In the genomic region with DNA sequence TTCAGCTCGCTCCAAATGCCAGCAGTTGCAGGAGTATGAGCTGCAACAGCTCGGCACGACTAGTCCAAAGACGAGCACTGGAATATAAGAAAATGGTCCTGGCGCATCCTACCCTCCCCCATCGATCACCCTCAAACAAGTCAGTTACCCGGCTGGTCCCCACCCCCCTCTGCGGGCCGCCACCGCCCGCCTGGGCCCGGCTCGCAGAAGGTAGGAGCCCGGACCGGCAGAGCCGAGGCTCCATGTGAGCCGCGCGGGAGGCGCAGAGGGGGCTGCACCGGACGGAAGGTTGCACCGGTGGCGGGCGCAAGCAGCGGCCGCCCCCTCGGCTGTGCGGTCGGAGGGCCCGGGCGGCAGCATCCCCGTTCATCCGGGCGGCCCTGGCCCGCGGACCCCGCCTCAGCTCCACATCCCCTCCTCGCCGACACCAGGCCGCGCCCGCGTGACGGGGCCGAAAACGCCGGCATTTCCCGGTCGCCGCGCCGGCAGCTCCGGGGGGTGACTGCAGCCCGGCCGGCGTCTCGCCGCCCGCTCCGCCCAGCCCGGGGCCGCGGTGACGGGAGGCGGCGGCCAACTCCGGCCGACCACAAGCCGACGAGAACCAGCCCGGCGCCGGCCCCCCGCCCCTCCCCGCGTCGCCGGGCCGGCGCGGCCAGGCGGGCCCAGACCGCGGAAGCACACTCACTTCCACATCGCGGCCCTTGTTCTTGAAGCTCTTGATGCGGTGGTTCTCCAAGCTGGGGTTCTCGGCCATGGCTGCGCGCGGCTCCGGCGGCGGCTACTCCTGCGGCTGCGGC, we compare ENCODE assay signal across 8 cellular contexts. TPM values are rescaled to one million over a fixed set of nuclear protein-coding genes. Genes with fewer than 3 reads are reported as not detected.
DNase-seq lines count a peak whose midpoint lies in the region; ATAC-seq and TF ChIP-seq lines count a peak whose summit lies in the region.

No MANE protein-coding gene starts in this region.

- POLR2A ChIA-PET in CD8-positive, alpha-beta memory T cell (lab: Charles Lee): interaction anchor here (0.8 to 1.4 kb wide), 6 partner anchors 144 to 1101 kb away, joined by 3 to 7 read pairs (median 4); a partner anchor contains a TSS

- WGBS in hepatocyte (ENCODE audit: low lambda C conversion rate, missing lambda C conversion rate): 1% methylated on average over 60 of the region's 97 CpGs

- H3K27me3 ChIP-seq in CD8-positive, alpha-beta memory T cell (ENCODE audit: insufficient read depth, low read length, poor library complexity, severe bottlenecking): no peaks in the 10 kb centered on the region
- no peaks in the 10 kb centered on the region for H3K27me3 ChIP-seq in hepatocyte

- H3K9me2 ChIP-seq in hepatocyte (replicated peaks; ENCODE audit: insufficient read depth): no peaks in the 10 kb centered on the region

- H4K20me1 ChIP-seq in hepatocyte (ENCODE audit: insufficient read depth, poor library complexity, severe bottlenecking): peaks cover 29% of the 10 kb centered on the region

- peaks cover 0 to 9% (median 1%) of the 10 kb centered on the region in 3 donors for H3K36me3 Mint-ChIP-seq in CD8-positive, alpha-beta memory T cell
- peaks cover 13% of the 10 kb centered on the region for H3K36me3 Mint-ChIP-seq in T-helper 1 cell treated with Interleukin-12 subunit alpha and Interleukin-12 subunit beta and Interleukin-4 antibody, amounts not matched to agents 30 μg/mL and 1 μg/mL, for 36 hours (ENCODE audit: low read depth)

- H3K27ac ChIP-seq in CD8-positive, alpha-beta memory T cell (ENCODE audit: low read depth, low read length): peak overlapping the region; percentile 75
- peak overlapping the region; percentile 94 for H3K27ac ChIP-seq in hepatocyte

- intact Hi-C loops in sciatic nerve (cut with DNase I): no loop called here

- no peaks in the 10 kb centered on the region for H3K27me3 Mint-ChIP-seq in CD8-positive, alpha-beta memory T cell
- H3K27me3 Mint-ChIP-seq in T-helper 1 cell treated with Interleukin-12 subunit alpha and Interleukin-12 subunit beta and Interleukin-4 antibody, amounts not matched to agents 30 μg/mL and 1 μg/mL, for 36 hours (ENCODE audit: low read depth): peaks cover under 1% of the 10 kb centered on the region

- peak overlapping the region; percentile 93 to 98 (median 97) for H3K27ac Mint-ChIP-seq in CD8-positive, alpha-beta memory T cell
- H3K27ac Mint-ChIP-seq in T-helper 1 cell treated with Interleukin-12 subunit alpha and Interleukin-12 subunit beta and Interleukin-4 antibody, amounts not matched to agents 30 μg/mL and 1 μg/mL, for 36 hours: peak overlapping the region; percentile 93

- peaks cover 47% of the 10 kb centered on the region for H3K79me2 ChIP-seq in hepatocyte

- ATAC-seq in GM19395 (IDR thresholded peaks at IDR 0.05; ENCODE audit: unreplicated experiment) (peak; percentile 31), HG03558 (IDR thresholded peaks at IDR 0.05; ENCODE audit: extremely low read depth, unreplicated experiment) (peak; percentile 8), sciatic nerve (no peak)

- CTCF ChIA-PET in CD8-positive, alpha-beta memory T cell (lab: Charles Lee): interaction anchor here (1.0 to 1.9 kb wide), 8 partner anchors 12 to 1120 kb away, joined by 3 to 7 read pairs (median 3); a partner anchor contains a TSS

- H3K4me1 Mint-ChIP-seq in CD8-positive, alpha-beta memory T cell: peaks cover 36 to 45% (median 42%) of the 10 kb centered on the region in 3 donors
- H3K4me1 Mint-ChIP-seq in T-helper 1 cell treated with Interleukin-12 subunit alpha and Interleukin-12 subunit beta and Interleukin-4 antibody, amounts not matched to agents 30 μg/mL and 1 μg/mL, for 36 hours (ENCODE audit: low read depth): peaks cover 30% of the 10 kb centered on the region

- peak overlapping the region; percentile 85 for H3K4me2 ChIP-seq in hepatocyte

- peak overlapping the region; percentile 91 for H3K4me3 ChIP-seq in CD8-positive, alpha-beta memory T cell (ENCODE audit: low read length)
- peak overlapping the region; percentile 92 for H3K4me3 ChIP-seq in hepatocyte

- no peaks in the 10 kb centered on the region for H3K36me3 ChIP-seq in CD8-positive, alpha-beta memory T cell (ENCODE audit: insufficient read depth, low read length)
- no peaks in the 10 kb centered on the region for H3K36me3 ChIP-seq in hepatocyte (replicated peaks; ENCODE audit: insufficient read depth, low read depth)

- peak overlapping the region; percentile 81 for H2AFZ ChIP-seq in hepatocyte

- H3K9me3 Mint-ChIP-seq in CD8-positive, alpha-beta memory T cell: no peaks in the 10 kb centered on the region
- H3K9me3 Mint-ChIP-seq in T-helper 1 cell treated with Interleukin-12 subunit alpha and Interleukin-12 subunit beta and Interleukin-4 antibody, amounts not matched to agents 30 μg/mL and 1 μg/mL, for 36 hours: no peaks in the 10 kb centered on the region

- DNase-seq in CD8-positive, alpha-beta memory T cell: peak in 4 of 5 donors; percentile 32 to 66 (median 52)
- peak in 52 of 58 donors; percentile 5 to 71 (median 44) for DNase-seq in anterior cingulate cortex (lab: John Stamatoyannopoulos, UW)
- DNase-seq in hepatocyte (ENCODE audit: low spot score): peak; percentile 68
- peak; percentile 72 for DNase-seq in sciatic nerve (ENCODE audit: low spot score)
- no peak for DNase-seq in HPDE6-E6E7 (ENCODE audit: extremely low spot score)

- no peaks in the 10 kb centered on the region for H3K9me3 ChIP-seq in CD8-positive, alpha-beta memory T cell (ENCODE audit: low read length)
- H3K9me3 ChIP-seq in hepatocyte (ENCODE audit: low read depth): no peaks in the 10 kb centered on the region

- no peak for TF ChIP-seq CTCF in hepatocyte (IDR thresholded peaks at IDR 0.05; ENCODE audit: poor library complexity)

- peaks cover 34% of the 10 kb centered on the region for H3K4me1 ChIP-seq in CD8-positive, alpha-beta memory T cell (ENCODE audit: insufficient read depth, low read length)
- peaks cover 17% of the 10 kb centered on the region for H3K4me1 ChIP-seq in hepatocyte (ENCODE audit: insufficient read depth)

- peak overlapping the region; percentile 96 to 99 (median 98) for H3K4me3 Mint-ChIP-seq in CD8-positive, alpha-beta memory T cell
- peak overlapping the region; percentile 91 for H3K4me3 Mint-ChIP-seq in T-helper 1 cell treated with Interleukin-12 subunit alpha and Interleukin-12 subunit beta and Interleukin-4 antibody, amounts not matched to agents 30 μg/mL and 1 μg/mL, for 36 hours

RNA-seq across cellular contexts. Expression of a gene that starts 0.5 kb away (rescaled TPM):
- 10 to 100 TPM; 62.7 to 62.8 TPM for total RNA-seq in CD8-positive, alpha-beta memory T cell
- polyA plus RNA-seq in CD8-positive, alpha-beta memory T cell: 24.3 TPM
- total RNA-seq in hepatocyte (56.8 and 61.8 TPM in 2 replicates), sciatic nerve (31.7 TPM)
- polyA plus RNA-seq in hepatocyte: 25.9 and 41.1 TPM in 2 replicates
